1 cellular context compared by ENCODE assay signal in genomic region chr14:61380984-61381383, GRCh38.
TF ChIP-seq lines count a peak whose summit lies in the region.

No MANE protein-coding gene starts in this region.

TF ChIP-seq in H1, 55 proteins besides CTCF, POLR2A, EP300 and RAD21:
- no peak for TF ChIP-seq CREB1 (IDR thresholded peaks at IDR 0.05)
- TF ChIP-seq MAX (IDR thresholded peaks at IDR 0.05) = no peak
- TF ChIP-seq SAP30 (IDR thresholded peaks at IDR 0.05; ENCODE audit: insufficient read depth, insufficient replicate concordance, low read length) = no peak
- no peak for TF ChIP-seq SP4 (IDR thresholded peaks at IDR 0.05; ENCODE audit: low read length)
- TF ChIP-seq ATF2 (IDR thresholded peaks at IDR 0.05; ENCODE audit: low read length) = no peak
- no peak for TF ChIP-seq RXRA (IDR thresholded peaks at IDR 0.05; ENCODE audit: insufficient read depth, low read depth, low read length)
- no peak for TF ChIP-seq USF2 (IDR thresholded peaks at IDR 0.05; ENCODE audit: low read length)
- no peak for TF ChIP-seq MAFK (IDR thresholded peaks at IDR 0.05; ENCODE audit: low read depth, low read length)
- TF ChIP-seq ATF3 (IDR thresholded peaks at IDR 0.05; ENCODE audit: insufficient read depth, low read depth, low read length) = no peak
- no peak for TF ChIP-seq FOSL1 (IDR thresholded peaks at IDR 0.05; ENCODE audit: insufficient read depth, low read depth, low read length)
- no peak for TF ChIP-seq EZH2 (IDR thresholded peaks at IDR 0.05; ENCODE audit: low read depth, low read length, severe bottlenecking)
- TF ChIP-seq E2F6 (IDR thresholded peaks at IDR 0.05) = no peak
- no peak for TF ChIP-seq TAF1 (IDR thresholded peaks at IDR 0.05; ENCODE audit: low read depth, low read length)
- no peak for TF ChIP-seq SRF (IDR thresholded peaks at IDR 0.05; ENCODE audit: low read depth, low read length)
